8 cellular contexts compared by ENCODE assay signal in genomic region chr7:20330797-20331230, GRCh38. TPM values are rescaled to one million over a fixed set of nuclear protein-coding genes. Genes with fewer than 3 reads are reported as not detected.
DNase-seq lines count a peak whose midpoint lies in the region; ATAC-seq, FAIRE-seq and TF ChIP-seq lines count a peak whose summit lies in the region.

Gene ITGB8, plus strand, starts transcription at chr7:20330900. Its CDS starts 907 bp downstream, at chr7:20331807.

- peaks cover 0 to 6% (median 1%) of the 10 kb centered on the region in 6 donors for H3K9me3 Mint-ChIP-seq in immature natural killer cell
- no peaks in the 10 kb centered on the region for H3K9me3 Mint-ChIP-seq in stimulated activated memory B cell treated with anti-CD40 and anti-IgM and Interleukin-4, amounts not matched to agents 10 μg/mL and 1 μg/mL and 100 μg/mL, for 72 hours

- intact Hi-C loops in body of pancreas (cut with DNase I) = no loop called here

- H2AFZ ChIP-seq in ACC112 (ENCODE audit: low read length, unreplicated experiment) = peak within 1 kb of the TSS; percentile 91

- H3K36me3 ChIP-seq in ACC112 (ENCODE audit: insufficient read depth, low read length) = no peaks in the 10 kb centered on the region
- H3K36me3 ChIP-seq in body of pancreas (replicated peaks in 1 of 2; ENCODE audit: insufficient read depth in 1 of 2, low read depth in 2 of 2) = no peaks in the 10 kb centered on the region

- H3K4me1 ChIP-seq in ACC112 (ENCODE audit: control insufficient read depth, insufficient read depth, low read length, unreplicated experiment) (peaks cover 19% of the 10 kb centered on the region), body of pancreas (peaks cover 29% of the 10 kb centered on the region)

- peak within 1 kb of the TSS in 1 of 6 donors; percentile 74 for H3K27ac Mint-ChIP-seq in immature natural killer cell
- peak within 1 kb of the TSS; percentile 88 for H3K27ac Mint-ChIP-seq in stimulated activated memory B cell treated with anti-CD40 and anti-IgM and Interleukin-4, amounts not matched to agents 10 μg/mL and 1 μg/mL and 100 μg/mL, for 72 hours

- H3K27ac ChIP-seq in ACC112 (ENCODE audit: low read depth, low read length) = peak within 1 kb of the TSS; percentile 71
- peak within 1 kb of the TSS; percentile 95 to 99 (median 96) for H3K27ac ChIP-seq in body of pancreas

- peak; percentile 18 for ATAC-seq in HG02623 (IDR thresholded peaks at IDR 0.05; ENCODE audit: unreplicated experiment)
- peak; percentile 34 for ATAC-seq in body of pancreas
- ATAC-seq in stimulated activated memory B cell treated with anti-CD40 and anti-IgM and Interleukin-4, amounts not matched to agents 10 μg/mL and 1 μg/mL and 100 μg/mL, for 72 hours = no peak

- no peak for TF ChIP-seq CTCF in body of pancreas (IDR thresholded peaks at IDR 0.05)

- H3K9me3 ChIP-seq in body of pancreas = no peaks in the 10 kb centered on the region

- peak; percentile 9; the same call in 1 of the 2 replicates for TF ChIP-seq POLR2A in GM12891 (IDR thresholded peaks at IDR 0.05; ENCODE audit: low read depth, low read length)
- TF ChIP-seq POLR2A in body of pancreas (IDR thresholded peaks at IDR 0.05) = peak; percentile 11 to 43 (median 26)

- H3K4me3 ChIP-seq in ACC112 (ENCODE audit: low read depth, low read length) (peak within 1 kb of the TSS; percentile 90), body of pancreas (peak within 1 kb of the TSS; percentile 42 to 46)

- peak within 1 kb of the TSS; percentile 71 to 82 (median 79) for H3K4me3 Mint-ChIP-seq in immature natural killer cell
- peak within 1 kb of the TSS; percentile 95 for H3K4me3 Mint-ChIP-seq in stimulated activated memory B cell treated with anti-CD40 and anti-IgM and Interleukin-4, amounts not matched to agents 10 μg/mL and 1 μg/mL and 100 μg/mL, for 72 hours

- H3K27me3 Mint-ChIP-seq in immature natural killer cell (ENCODE audit: low read depth in 3 of 3) = peaks cover 9 to 30% (median 11%) of the 10 kb centered on the region in 3 donors
- peaks cover 7% of the 10 kb centered on the region for H3K27me3 Mint-ChIP-seq in stimulated activated memory B cell treated with anti-CD40 and anti-IgM and Interleukin-4, amounts not matched to agents 10 μg/mL and 1 μg/mL and 100 μg/mL, for 72 hours

- FAIRE-seq in GM12891 (lab: Jason Lieb, UNC) = no peak

- no peaks in the 10 kb centered on the region for H3K36me3 Mint-ChIP-seq in immature natural killer cell
- H3K36me3 Mint-ChIP-seq in stimulated activated memory B cell treated with anti-CD40 and anti-IgM and Interleukin-4, amounts not matched to agents 10 μg/mL and 1 μg/mL and 100 μg/mL, for 72 hours = no peaks in the 10 kb centered on the region

- 0% methylated on average over 33 to 42 of the region's 42 CpGs for WGBS in body of pancreas, 2 donors

- H3K27me3 ChIP-seq in ACC112 (ENCODE audit: insufficient read depth, low read length) (no peaks in the 10 kb centered on the region), body of pancreas (no peaks in the 10 kb centered on the region)

- no peaks in the 10 kb centered on the region for H3K79me2 ChIP-seq in ACC112 (ENCODE audit: control insufficient read depth, insufficient read depth, low read length, unreplicated experiment)

- DNase-seq in GM12891 (ENCODE audit: insufficient read length, low spot score) (peak; percentile 23), NCI-H2227 (lab: John Stamatoyannopoulos, UW; ENCODE audit: unreplicated experiment) (peak; percentile 81), body of pancreas (peak in 2 of 4 donors; percentile 56 to 62), immature natural killer cell (no peak), amniotic stem cell (lab: John Stamatoyannopoulos, UW) (no peak)

- peaks cover 14 to 26% of the 10 kb centered on the region in 2 donors for H3K4me1 Mint-ChIP-seq in immature natural killer cell
- H3K4me1 Mint-ChIP-seq in stimulated activated memory B cell treated with anti-CD40 and anti-IgM and Interleukin-4, amounts not matched to agents 10 μg/mL and 1 μg/mL and 100 μg/mL, for 72 hours = peaks cover 26% of the 10 kb centered on the region

TF ChIP-seq in GM12891, 5 proteins besides CTCF, POLR2A, EP300 and RAD21:
- TF ChIP-seq SPI1 (IDR thresholded peaks at IDR 0.05; ENCODE audit: low read depth, low read length) (no peak), POU2F2 (IDR thresholded peaks at IDR 0.05; ENCODE audit: low read depth, low read length) (0 out of 2 replicates have a peak, but pooled peaks have one; percentile 12), TAF1 (IDR thresholded peaks at IDR 0.05; ENCODE audit: low read depth, low read length) (no peak), POLR2AphosphoS5 (IDR thresholded peaks at IDR 0.05; ENCODE audit: low read depth, low read length) (no peak), PAX5 (IDR thresholded peaks at IDR 0.05; ENCODE audit: insufficient read depth, low read length, severe bottlenecking) (no peak)

RNA-seq across cellular contexts. Expression of gene ITGB8, which starts in this region (rescaled TPM):
- 0.28 TPM for polyA plus RNA-seq in GM12891 (2012; ENCODE audit: low read depth, missing spikeins)
- total RNA-seq in body of pancreas = 10 to 100 TPM; 22.1 to 38.6 TPM
- polyA plus RNA-seq in immature natural killer cell = not detected

Comparison
In these comparisons a context has a peak if more than half of its experiments do, and no peak if none do; other contexts are left out.
1. DNase-seq: peak in GM12891 (single experiment) and NCI-H2227 (single experiment); none in immature natural killer cell (0 of 3) and amniotic stem cell (single experiment).